ENCODE assay signal across 24 cellular contexts in the genomic region with DNA sequence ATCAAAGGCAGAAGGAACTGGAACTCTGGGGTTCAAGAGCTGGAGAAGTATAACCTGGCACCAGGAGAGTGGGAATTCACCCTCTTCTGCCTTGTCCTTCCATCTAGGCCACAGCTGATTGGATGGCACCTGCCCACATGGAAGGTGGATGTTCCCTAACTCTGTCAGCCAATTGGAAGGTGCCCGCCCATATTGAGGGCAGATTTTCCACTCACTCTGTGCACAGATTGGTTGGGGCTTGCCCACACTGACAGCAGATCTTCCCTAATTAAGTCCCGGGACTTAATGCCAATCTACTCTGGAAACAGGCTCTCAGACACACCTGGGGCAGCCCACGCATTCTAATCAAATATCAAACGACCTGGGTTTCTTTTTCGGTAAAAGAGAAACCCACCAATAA.
"Had no signal": no experiment of that assay in that cellular context is flagged by ENCODE, and none has a peak within 500 bp of the region (broad histone marks: within the 10 kb centered on the region; RNA-seq: fewer than 3 reads in every experiment).

No MANE protein-coding gene starts in this region.

- ATAC-seq: activated CD4-positive, alpha-beta T cell treated with anti-CD3 and anti-CD28 coated beads for 36 hours; activated CD4-positive, CD25-positive, alpha-beta regulatory T cell treated with anti-CD3 and anti-CD28 coated beads, Interleukin-2, amount 50 U/mL, for 24 hours; activated naive CD8-positive, alpha-beta T cell treated with anti-CD3 and anti-CD28 coated beads, Interleukin-2, amount 50 U/mL, for 24 hours; activated T-cell treated with anti-CD3 and anti-CD28 coated beads, Interleukin-2, amount 50 U/mL, for 4 hours; WTC11 had no signal

- H3K27ac ChIP-seq: PC-9 had no signal

- H3K4me3 ChIP-seq: PC-9 had no signal

- DNase-seq: activated CD4-positive, alpha-beta memory T cell treated with anti-CD3 and anti-CD28 coated beads for 36 hours; activated CD4-positive, alpha-beta T cell treated with anti-CD3 and anti-CD28 coated beads for 36 hours; activated CD4-positive, alpha-beta T cell treated with anti-CD3 and anti-CD28 coated beads, Interleukin-2, amount 50 U/mL, for 1 hour; activated CD8-positive, alpha-beta memory T cell treated with anti-CD3 and anti-CD28 coated beads, Interleukin-2, amount 50 U/mL, for 4 hours; activated naive CD4-positive, alpha-beta T cell treated with anti-CD3 and anti-CD28 coated beads, Interleukin-2, amount 10 ng/mL, durations not matched to agents 7 days and 5 days; activated naive CD8-positive, alpha-beta T cell treated with anti-CD3 and anti-CD28 coated beads, Interleukin-2, amount 50 U/mL, for 24 hours; activated T-cell treated with anti-CD3 and anti-CD28 coated beads for 4 hours; activated T-cell treated with anti-CD3 and anti-CD28 coated beads, Interleukin-2, amount 50 U/mL, for 4 hours; anterior cingulate cortex; caudate nucleus; cerebellar nuclear complex; NCI-H1105 treated with DMSO at 0.1 percent for 48 hours; NCI-H1436; NCI-H1694; NCI-H1930; NCI-H2171; NCI-H510A; NCI-H526; NCI-H748 treated with DMSO at 0.1 percent for 48 hours; PC-9; Right ventricle myocardium superior; SW 1271 had no signal

- H2AFZ ChIP-seq: PC-9 had no signal

- H3K4me2 ChIP-seq: PC-9 had no signal
